ENCODE assay signal across 9 cellular contexts in the genomic region with DNA sequence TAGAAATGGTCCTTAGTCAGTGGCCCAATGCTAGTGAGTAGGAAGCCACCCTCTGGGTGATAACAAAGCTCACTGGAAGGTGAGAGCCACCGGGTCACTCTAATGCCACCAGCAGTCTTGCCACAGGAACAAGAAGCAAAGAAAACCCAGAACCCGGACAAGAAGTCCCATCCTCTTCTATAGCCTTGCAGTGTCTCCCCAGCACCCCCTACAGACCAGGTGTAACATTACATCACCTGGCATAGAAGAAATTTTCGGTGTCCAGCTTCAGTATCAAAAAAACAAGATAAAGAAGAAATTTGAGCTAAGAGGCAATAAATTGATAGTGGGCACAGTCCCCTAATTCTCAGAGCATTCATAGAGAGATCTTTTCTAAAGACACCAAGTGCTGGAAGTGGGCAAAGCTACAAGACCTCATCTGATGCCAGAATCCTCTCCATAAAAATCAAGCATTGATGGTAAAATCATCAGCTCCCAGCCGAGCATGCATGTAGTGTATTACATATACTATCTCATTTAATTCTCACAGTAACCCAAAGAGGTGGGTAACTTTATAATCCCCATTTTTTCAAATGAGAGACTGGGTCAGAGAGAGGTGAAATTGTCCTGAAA.
A peak's percentile ranks its signal among the peaks of the same experiment; 100 is the strongest.
DNase-seq lines count a peak whose midpoint lies in the region; ATAC-seq, FAIRE-seq and TF ChIP-seq lines count a peak whose summit lies in the region.
"Had no signal": no experiment of that assay in that cellular context is flagged by ENCODE, and none has a peak within 500 bp of the region (broad histone marks: within the 10 kb centered on the region; RNA-seq: fewer than 3 reads in every experiment).

No MANE protein-coding gene starts in this region.

- POLR2A ChIA-PET in A549 (lab: Yijun Ruan, JAX) = no interaction called here
- POLR2A ChIA-PET in PC-3 (lab: Charles Lee; ENCODE audit: unreplicated experiment) = no interaction called here

- H3K27ac ChIP-seq in A549 = no peak overlapping the region
- no peak overlapping the region for H3K27ac ChIP-seq in PC-3 (ENCODE audit: low read length)

- no peak overlapping the region for H2AFZ ChIP-seq in PC-3 (ENCODE audit: low read length)

- no peaks in the 10 kb centered on the region for H3K79me2 ChIP-seq in PC-3 (ENCODE audit: low read length)

- peaks cover 35% of the 10 kb centered on the region for H3K27me3 ChIP-seq in PC-3 (ENCODE audit: low read length)

- H3F3A ChIP-seq in PC-3 (ENCODE audit: low read length, unreplicated experiment) = no peaks in the 10 kb centered on the region

- BruUV-seq in PC-3 (replicated peaks; lab: Mats Ljungman, UMichigan) = no TSS peak

- H3K4me3 ChIP-seq in A549 (no peak overlapping the region), PC-3 (ENCODE audit: low read length) (no peak overlapping the region), fibroblast of pulmonary artery (replicated peaks; ENCODE audit: low read depth, low read length) (no peak overlapping the region)

- no peaks in the 10 kb centered on the region for H4K20me1 ChIP-seq in PC-3 (ENCODE audit: low read length)

- no peak for TF ChIP-seq EP300 in A549 (IDR thresholded peaks at IDR 0.05)

- TF ChIP-seq RAD21 in A549 (conservative IDR thresholded peaks at IDR 0.05 in 1 of 2, IDR thresholded peaks at IDR 0.05 in 1 of 2) = peak; percentile 14 to 42; a peak in 2 of 5 replicates

- DNase-seq in A549 (ENCODE audit: low read depth in 1 of 2, low spot score in 1 of 2) (peak; percentile 5 to 6), ELF-1 (ENCODE audit: low read depth, low spot score) (peak; percentile 30), PC-3 (peak; percentile 43), fibroblast of pulmonary artery (ENCODE audit: low read depth) (no peak), OCI-M2 (lab: John Stamatoyannopoulos, UW; ENCODE audit: unreplicated experiment) (no peak), GOT3 (lab: John Stamatoyannopoulos, UW) (no peak)

- CTCF ChIA-PET in A549 (lab: Yijun Ruan, JAX) = interaction anchor here (0.6 kb wide), 1 partner anchor 67 kb away, joined by 3 read pairs; no protein-coding TSS in a partner anchor
- CTCF ChIA-PET in PC-3 (lab: Charles Lee) = interaction anchor here (0.6 kb wide), 2 partner anchors 524 to 527 kb away, joined by 3 read pairs; no protein-coding TSS in a partner anchor

- intact Hi-C loops in PC-3 (cut with micrococcal nuclease) = no loop called here

- 10% methylated on average over 4 of the region's 4 CpGs for WGBS in A549 (ENCODE audit: missing lambda C conversion rate)

- H3K4me1 ChIP-seq in A549 (no peaks in the 10 kb centered on the region), PC-3 (ENCODE audit: insufficient read depth, low read length) (no peaks in the 10 kb centered on the region)

- no peak for ATAC-seq in A549
- no peak for ATAC-seq in PC-3
- no peak for ATAC-seq in HG02642 (IDR thresholded peaks at IDR 0.05; ENCODE audit: poor library complexity, unreplicated experiment)
- no peak for ATAC-seq in GM19397 (IDR thresholded peaks at IDR 0.05; ENCODE audit: unreplicated experiment)

- H3K9ac ChIP-seq in PC-3 (ENCODE audit: low read length) = no peak overlapping the region

- TF ChIP-seq CTCF in A549 (IDR thresholded peaks at IDR 0.05) (peak; percentile 14; the same call in 2 of the 3 replicates), PC-3 (conservative IDR thresholded peaks at IDR 0.05; ENCODE audit: low read depth, low read length) (peak; percentile 75), fibroblast of pulmonary artery (IDR thresholded peaks at IDR 0.05; ENCODE audit: low read length, missing control alignments) (peak; percentile 32)

- H3K4me2 ChIP-seq in A549 (no peak overlapping the region), PC-3 (ENCODE audit: low read length) (no peak overlapping the region)

- FAIRE-seq in A549 (lab: Jason Lieb, UNC) = no peak
- FAIRE-seq: TTC549 had no signal

- H3K36me3 ChIP-seq in PC-3 (ENCODE audit: low read depth, low read length) = no peaks in the 10 kb centered on the region

- H3K9me3 ChIP-seq in A549 (no peaks in the 10 kb centered on the region), PC-3 (ENCODE audit: low read length) (no peaks in the 10 kb centered on the region)

- no peak for TF ChIP-seq POLR2A in A549 (IDR thresholded peaks at IDR 0.05; ENCODE audit: low read length)

- no peaks in the 10 kb centered on the region for H3K9me2 ChIP-seq in PC-3 (replicated peaks; ENCODE audit: low read length)

TF ChIP-seq in A549, 52 proteins besides CTCF, POLR2A, EP300 and RAD21:
- TF ChIP-seq MYC (IDR thresholded peaks at IDR 0.05; ENCODE audit: borderline replicate concordance, low read length) (no peak), TFCP2L1 (CRISPR knock-in tag; IDR thresholded peaks at IDR 0.05) (no peak)
- TF ChIP-seq, protein P1, sequence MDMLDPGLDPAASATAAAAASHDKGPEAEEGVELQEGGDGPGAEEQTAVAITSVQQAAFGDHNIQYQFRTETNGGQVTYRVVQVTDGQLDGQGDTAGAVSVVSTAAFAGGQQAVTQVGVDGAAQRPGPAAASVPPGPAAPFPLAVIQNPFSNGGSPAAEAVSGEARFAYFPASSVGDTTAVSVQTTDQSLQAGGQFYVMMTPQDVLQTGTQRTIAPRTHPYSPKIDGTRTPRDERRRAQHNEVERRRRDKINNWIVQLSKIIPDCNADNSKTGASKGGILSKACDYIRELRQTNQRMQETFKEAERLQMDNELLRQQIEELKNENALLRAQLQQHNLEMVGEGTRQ (IDR thresholded peaks at IDR 0.05) = no peak

Comparison
In these comparisons a context has a peak if more than half of its experiments do, and no peak if none do; other contexts are left out.
1. DNase-seq: peak in A549 (2 of 2), ELF-1 (single experiment) and PC-3 (single experiment); none in fibroblast of pulmonary artery (single experiment), OCI-M2 (single experiment) and GOT3 (single experiment).
2. CTCF ChIP-seq: peak in every context shown above with its lines; median percentile 75 in PC-3; 32 in fibroblast of pulmonary artery; 14 in A549.